Comparison of ENCODE assay signal across 22 cellular contexts in the genomic region with DNA sequence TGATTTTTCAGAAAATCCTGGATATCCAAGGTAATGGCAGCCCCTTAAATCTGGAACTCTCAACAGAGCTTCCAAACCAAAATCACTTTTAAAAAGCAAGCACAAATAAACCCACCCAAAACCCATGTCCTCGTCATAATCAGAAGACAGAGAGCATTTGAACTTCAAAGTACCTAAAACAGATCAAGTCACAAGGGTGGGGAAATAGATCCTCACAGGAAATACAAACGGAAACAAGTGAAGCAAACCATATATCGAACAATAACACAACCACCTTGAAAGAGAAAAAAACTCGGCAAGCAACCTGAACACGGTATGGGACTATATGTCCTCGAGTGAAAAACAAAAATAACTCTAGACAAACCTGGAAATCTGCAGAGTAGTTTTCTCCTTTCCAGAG. TPM values are rescaled to one million over a fixed set of nuclear protein-coding genes. Genes with fewer than 3 reads are reported as not detected.
"Had no signal": no experiment of that assay in that cellular context is flagged by ENCODE, and none has a peak within 500 bp of the region (broad histone marks: within the 10 kb centered on the region; RNA-seq: fewer than 3 reads in every experiment).

No MANE protein-coding gene starts in this region.

- H3K4me3 ChIP-seq: dorsolateral prefrontal cortex, hepatocyte, left ventricle myocardium inferior, lower lobe of right lung, sigmoid colon, skin epidermis, stomach, thoracic aorta, transverse colon had no signal

- H3K79me2 ChIP-seq: hepatocyte had no signal

- H3K9me3 ChIP-seq: left ventricle myocardium inferior, lower lobe of right lung, sigmoid colon, thoracic aorta, transverse colon had no signal

- H3K4me1 ChIP-seq: lower lobe of right lung had no signal

- H3K27me3 ChIP-seq: hepatocyte had no signal

- H2AFZ ChIP-seq: hepatocyte had no signal

- DNase-seq: cortex of kidney; effector CD8-positive, alpha-beta T cell; foreskin melanocyte; kidney; left cardiac atrium; left ventricle myocardium inferior; lower lobe of right lung; sigmoid colon; stimulated activated CD4-positive, alpha-beta T cell treated with anti-CD3 and anti-CD28 coated beads, Interleukin-2, amount 100 ng/mL, for 24 hours; stimulated activated CD4-positive, alpha-beta T cell treated with anti-CD3 and anti-CD28 coated beads, Interleukin-4, amount 100 ng/mL, for 4 hours; stomach; substantia nigra; transverse colon had no signal

- H3K36me3 ChIP-seq: left ventricle myocardium inferior, lower lobe of right lung, sigmoid colon, stomach, thoracic aorta, transverse colon had no signal

- H3K4me2 ChIP-seq: hepatocyte had no signal

- H3K36me3 Mint-ChIP-seq: memory B cell, mesothelial cell of epicardium had no signal

- ATAC-seq: left cardiac atrium, lower lobe of right lung had no signal

- H3K4me3 Mint-ChIP-seq: memory B cell, mesothelial cell of epicardium, nephron had no signal

- H3K27ac Mint-ChIP-seq: memory B cell, mesothelial cell of epicardium, nephron had no signal

- H3K27ac ChIP-seq: dorsolateral prefrontal cortex, hepatocyte, left ventricle myocardium inferior, lower lobe of right lung, sigmoid colon, skin epidermis, stomach, thoracic aorta, transverse colon had no signal

RNA-seq across cellular contexts. Expression of a gene that starts 32.2 kb away (rescaled TPM):
- total RNA-seq: left cardiac atrium, left ventricle myocardium inferior, lower lobe of right lung, myocyte, sigmoid colon, thoracic aorta, transverse colon had no signal

RNA-seq across cellular contexts. Expression of a gene that starts 58.8 kb away (rescaled TPM):
- total RNA-seq: lower lobe of right lung, pulmonary artery endothelial cell had no signal
